Comparison of ENCODE assay signal across 8 cellular contexts in the genomic region with DNA sequence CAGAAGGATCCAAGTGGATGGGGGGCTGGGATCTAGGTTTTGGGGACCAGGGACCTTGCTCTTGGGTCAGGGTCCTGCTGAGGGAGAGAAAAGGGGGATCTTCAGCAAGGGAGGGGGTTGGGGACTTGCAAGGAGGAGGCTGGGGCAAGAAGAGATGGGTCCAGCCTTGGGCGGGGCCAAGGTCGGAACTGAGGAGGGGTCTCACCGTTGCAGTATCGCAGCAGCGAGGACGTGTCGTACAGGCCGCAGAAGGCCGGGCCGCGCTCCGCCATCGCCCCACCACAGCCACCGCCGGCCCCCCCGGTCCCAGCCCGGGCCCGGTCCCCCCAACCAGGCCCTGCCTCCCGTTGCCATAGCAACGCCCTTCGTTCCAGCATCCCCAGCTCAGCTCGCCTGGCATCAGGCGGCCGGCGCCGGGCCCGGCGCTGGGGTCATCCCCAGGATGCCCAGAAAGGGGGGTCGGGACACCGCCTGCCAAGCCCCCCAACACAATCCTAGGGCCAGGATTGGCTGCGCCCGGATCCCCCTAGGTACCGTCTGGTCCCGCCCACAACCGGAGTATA. TPM values are rescaled to one million over a fixed set of nuclear protein-coding genes. Genes with fewer than 3 reads are reported as not detected.
DNase-seq lines count a peak whose midpoint lies in the region; ATAC-seq, FAIRE-seq and TF ChIP-seq lines count a peak whose summit lies in the region.

No MANE protein-coding gene starts in this region.

- CTCF ChIA-PET in Panc1 (lab: Charles Lee) = no interaction called here

- H3K36me3 ChIP-seq in ES-I3 (ENCODE audit: insufficient read depth, low read length) (no peaks in the 10 kb centered on the region), Panc1 (ENCODE audit: control insufficient read depth, insufficient read depth, low read length) (no peaks in the 10 kb centered on the region)

- H3K4me1 Mint-ChIP-seq in effector memory CD8-positive, alpha-beta T cell (ENCODE audit: low read depth in 2 of 2) = peaks cover 32 to 42% of the 10 kb centered on the region in 2 donors
- peaks cover 28% of the 10 kb centered on the region for H3K4me1 Mint-ChIP-seq in osteocyte (ENCODE audit: unreplicated experiment)

- ATAC-seq in Panc1 (no peak), HG02798 (IDR thresholded peaks at IDR 0.05; ENCODE audit: poor library complexity, unreplicated experiment) (no peak)
- ATAC-seq in effector memory CD8-positive, alpha-beta T cell (replicated peaks) = no peak

- FAIRE-seq in HTR-8/SVneo (lab: Jason Lieb, UNC) = no peak

- no peak for TF ChIP-seq CTCF in Panc1 (IDR thresholded peaks at IDR 0.05)
- TF ChIP-seq CTCF in osteocyte (IDR thresholded peaks at IDR 0.05) = no peak

- H3K36me3 Mint-ChIP-seq in effector memory CD8-positive, alpha-beta T cell (ENCODE audit: insufficient read depth) = peaks cover 30% of the 10 kb centered on the region
- no peaks in the 10 kb centered on the region for H3K36me3 Mint-ChIP-seq in osteocyte (ENCODE audit: unreplicated experiment)

- BruUV-seq in Panc1 (replicated peaks; lab: Mats Ljungman, UMichigan) = no TSS peak

- H3K9me3 Mint-ChIP-seq in effector memory CD8-positive, alpha-beta T cell = no peaks in the 10 kb centered on the region
- H3K9me3 Mint-ChIP-seq in osteocyte (ENCODE audit: unreplicated experiment) = no peaks in the 10 kb centered on the region

- intact Hi-C loops in Panc1 (cut with micrococcal nuclease; ENCODE audit: unreplicated experiment) = no loop called here

- H3K27ac ChIP-seq in Panc1 (ENCODE audit: low read length) = no peak overlapping the region

- DNase-seq in Panc1 (ENCODE audit: low read depth, low spot score) (no peak), osteocyte (ENCODE audit: extremely low spot score, unreplicated experiment) (no peak), HTR-8/SVneo (ENCODE audit: insufficient read length, low spot score) (no peak), HuH-7 (ENCODE audit: low spot score) (no peak), HCEC 1CT (no peak)
- no peak for DNase-seq in effector memory CD8-positive, alpha-beta T cell

- no peaks in the 10 kb centered on the region for H3K9me3 ChIP-seq in ES-I3 (ENCODE audit: control insufficient read depth, insufficient read depth, low read length)
- no peaks in the 10 kb centered on the region for H3K9me3 ChIP-seq in Panc1 (ENCODE audit: control insufficient read depth, insufficient read depth, low read depth, low read length)

- POLR2A ChIA-PET in Panc1 (lab: Charles Lee) = interaction anchor here (0.9 to 1.7 kb wide), 2 partner anchors 32 to 46 kb away, joined by 3 to 18 read pairs; a partner anchor contains a TSS

- peaks cover 12% of the 10 kb centered on the region for H3K4me1 ChIP-seq in ES-I3 (ENCODE audit: insufficient read depth, low read length)
- H3K4me1 ChIP-seq in Panc1 (ENCODE audit: control insufficient read depth, insufficient read depth, low read length) = peaks cover 6% of the 10 kb centered on the region; the same call in 1 of the 2 replicates

- H3K27me3 ChIP-seq in Panc1 (ENCODE audit: control insufficient read depth, insufficient read depth, low read length) = no peaks in the 10 kb centered on the region

- peak overlapping the region; percentile 27; the same call in 1 of the 2 replicates for H3K9ac ChIP-seq in ES-I3 (ENCODE audit: low read depth, low read length)

- in situ Hi-C loops in Panc1 (cut with HindIII; ENCODE audit: low pct_unique_long_range_greater_than_20kb, low sequenced_read_pairs) = no loop called here

- H3K27me3 Mint-ChIP-seq in effector memory CD8-positive, alpha-beta T cell = no peaks in the 10 kb centered on the region
- no peaks in the 10 kb centered on the region for H3K27me3 Mint-ChIP-seq in osteocyte (ENCODE audit: unreplicated experiment)

- H3K27ac Mint-ChIP-seq in effector memory CD8-positive, alpha-beta T cell = peak overlapping the region; percentile 81 to 98
- H3K27ac Mint-ChIP-seq in osteocyte (ENCODE audit: unreplicated experiment) = no peak overlapping the region

- H3K4me3 ChIP-seq in Panc1 (ENCODE audit: low read depth in 2 of 2, low read length in 2 of 2) = peak overlapping the region; percentile 50 to 67

- H3K4me3 Mint-ChIP-seq in effector memory CD8-positive, alpha-beta T cell = peak overlapping the region; percentile 83 to 84
- peak overlapping the region; percentile 73 for H3K4me3 Mint-ChIP-seq in osteocyte (ENCODE audit: unreplicated experiment)

RNA-seq across cellular contexts. Expression of a gene that starts 6.0 kb away (rescaled TPM):
- total RNA-seq in Panc1 (2021; ENCODE audit: unreplicated experiment) (32.7 TPM), osteocyte (27.1 and 28.6 TPM in 2 replicates)
- polyA plus RNA-seq in Panc1 (2012; ENCODE audit: insufficient read length) = 30.7 TPM

RNA-seq across cellular contexts. Expression of a gene that starts 22.9 kb away (rescaled TPM):
- total RNA-seq in Panc1 (2021; ENCODE audit: unreplicated experiment) (2.0 TPM), osteocyte (0.81 and 1.3 TPM in 2 replicates)
- polyA plus RNA-seq in Panc1 (2012; ENCODE audit: insufficient read length) = 1.9 TPM

RNA-seq across cellular contexts. Expression of a gene that starts 43.1 kb away (rescaled TPM):
- 0.23 TPM for total RNA-seq in Panc1 (2021; ENCODE audit: unreplicated experiment)
- polyA plus RNA-seq in Panc1 (2012; ENCODE audit: insufficient read length) = not detected
- not detected in 2 replicates for total RNA-seq in osteocyte

RNA-seq across cellular contexts. Expression of a gene that starts 46.6 kb away (rescaled TPM):
- total RNA-seq in Panc1 (2021; ENCODE audit: unreplicated experiment) = 496 TPM
- 674 TPM for polyA plus RNA-seq in Panc1 (2012; ENCODE audit: insufficient read length)
- total RNA-seq in osteocyte = 366 and 397 TPM in 2 replicates

RNA-seq across cellular contexts. Expression of a gene that starts 47.3 kb away (rescaled TPM):
- total RNA-seq in Panc1 (2021; ENCODE audit: unreplicated experiment) = 19.4 TPM
- 20.4 TPM for polyA plus RNA-seq in Panc1 (2012; ENCODE audit: insufficient read length)
- 14.0 TPM in 2 replicates for total RNA-seq in osteocyte
